In the genomic region with DNA sequence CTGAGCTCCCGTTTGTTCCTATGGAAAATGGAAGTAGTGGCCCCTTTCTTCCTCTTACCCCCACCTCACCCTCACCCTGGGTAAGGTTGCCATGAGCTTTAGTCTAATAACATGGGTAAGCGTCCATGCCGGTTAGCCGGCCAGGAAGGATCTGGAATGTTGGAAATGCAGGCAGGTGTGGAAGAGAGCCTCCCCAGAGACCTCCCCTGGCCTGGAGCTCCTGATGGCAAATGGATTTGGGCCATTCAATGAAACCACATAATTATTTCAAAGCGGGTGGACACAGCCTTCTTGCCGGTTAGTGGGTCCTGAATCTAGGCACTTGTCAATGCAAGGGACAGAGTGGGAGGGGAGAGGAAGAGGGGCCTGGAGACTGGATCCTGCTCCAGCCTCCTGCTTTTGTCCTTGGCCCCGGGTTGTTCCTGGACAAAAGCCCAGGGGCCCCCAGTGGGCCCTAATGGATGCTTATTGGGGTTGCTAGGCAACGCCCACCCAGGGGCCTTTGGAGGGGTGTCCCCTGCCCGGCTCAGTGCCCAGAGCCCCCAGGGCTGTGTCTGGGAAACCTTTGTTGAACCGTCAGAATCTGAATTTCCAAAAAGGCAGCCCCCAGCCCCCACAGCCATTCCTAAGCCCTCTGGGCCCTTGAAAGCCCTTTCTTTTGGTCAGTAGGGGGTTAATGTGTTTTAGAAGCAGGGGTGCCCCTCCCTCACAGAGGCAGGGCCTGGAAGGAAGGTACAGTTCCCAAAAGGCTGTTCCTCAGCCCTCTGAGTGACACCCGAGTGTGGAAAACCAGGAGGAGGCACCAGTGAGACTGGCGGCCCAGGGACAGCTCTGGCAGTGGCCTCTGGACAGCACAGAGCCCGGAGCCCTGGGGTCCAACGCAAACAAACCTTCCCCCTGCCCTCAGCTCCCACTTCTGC, we compare ENCODE assay signal across 21 cellular contexts. TPM values are rescaled to one million over a fixed set of nuclear protein-coding genes. Genes with fewer than 3 reads are reported as not detected.
A peak's percentile ranks its signal among the peaks of the same experiment; 100 is the strongest.
DNase-seq lines count a peak whose midpoint lies in the region; ATAC-seq and TF ChIP-seq lines count a peak whose summit lies in the region.
"Had no signal": no experiment of that assay in that cellular context is flagged by ENCODE, and none has a peak within 500 bp of the region (broad histone marks: within the 10 kb centered on the region; RNA-seq: fewer than 3 reads in every experiment).

No MANE protein-coding gene starts in this region.

- H3K79me1 ChIP-seq in H9 (ENCODE audit: insufficient read depth, low read depth, low read length, poor library complexity, severe bottlenecking) (no peaks in the 10 kb centered on the region), trophoblast cell (ENCODE audit: low read length) (peaks cover 37% of the 10 kb centered on the region)

- H2AK5ac ChIP-seq in H9 (ENCODE audit: insufficient read length, low read length) (no peak overlapping the region), trophoblast cell (ENCODE audit: low read length) (peak overlapping the region; percentile 9)

- DNase-seq in H9 (peak; percentile 85), WTC11 (ENCODE audit: low spot score) (peak; percentile 70), trophoblast cell (peak; percentile 27 to 60), AG08396 (ENCODE audit: low spot score) (no peak), ascending aorta (ENCODE audit: low spot score in 2 of 2) (no peak)
- DNase-seq: activated CD4-positive, alpha-beta T cell treated with anti-CD3 and anti-CD28 coated beads, Interleukin-2, amount 10 ng/mL, durations not matched to agents 7 days and 5 days; activated gamma-delta T cell treated with Interleukin-2 at 50 U/mL for 16 hours; amniotic stem cell; CD4-positive, CD25-positive, alpha-beta regulatory T cell; foreskin melanocyte; IMR-90; naive thymus-derived CD4-positive, alpha-beta T cell; NCI-H2029 treated with DMSO at 0.1 percent for 48 hours; NCI-H526 treated with DMSO at 0.1 percent for 48 hours; stimulated activated CD4-positive, alpha-beta T cell treated with anti-CD3 and anti-CD28 coated beads, Interleukin-12 subunit alpha, Interleukin-12 subunit beta, amount 100 ng/mL, for 4 hours; tibial artery had no signal

- H2BK5ac ChIP-seq in H9 (ENCODE audit: insufficient read length, low read length) (no peak overlapping the region), trophoblast cell (ENCODE audit: low read depth, low read length, poor library complexity) (peak overlapping the region; percentile 98)

- TF ChIP-seq CTCF in H9 (conservative IDR thresholded peaks at IDR 0.05), result peak; percentile 38; the same call in 2 of the 3 replicates
- TF ChIP-seq CTCF in WTC11 (IDR thresholded peaks at IDR 0.05), result no peak
- no peak for TF ChIP-seq CTCF in ascending aorta (IDR thresholded peaks at IDR 0.05)

- H2AFZ ChIP-seq in H9 (ENCODE audit: low read length), result no peak overlapping the region
- H2AFZ ChIP-seq in trophoblast cell (ENCODE audit: insufficient read depth, low read length, poor library complexity), result peak overlapping the region; percentile 11

- peak overlapping the region; percentile 35 for H4K12ac ChIP-seq in trophoblast cell (ENCODE audit: low read depth, low read length)

- H3K27me3 ChIP-seq in H9 (ENCODE audit: insufficient read depth, low read length), result no peaks in the 10 kb centered on the region
- no peaks in the 10 kb centered on the region for H3K27me3 ChIP-seq in iPS-18a (ENCODE audit: control insufficient read depth, insufficient read depth, low read length)
- no peaks in the 10 kb centered on the region for H3K27me3 ChIP-seq in trophoblast cell (ENCODE audit: insufficient read depth, low read length)
- H3K27me3 ChIP-seq in ascending aorta, result no peaks in the 10 kb centered on the region

- peaks cover 0 to 12% (median 8%) of the 10 kb centered on the region in 3 experiments; a peak in 5 of 7 replicates for H3K36me3 Mint-ChIP-seq in H9 (ENCODE audit: insufficient read depth in 1 of 3, low read depth in 3 of 3)
- H3K36me3 Mint-ChIP-seq in WTC11, result no peaks in the 10 kb centered on the region
- H3K36me3 Mint-ChIP-seq: CD4-positive, CD25-positive, alpha-beta regulatory T cell; stimulated activated effector memory CD8-positive, alpha-beta T cell treated with anti-CD3 and anti-CD28 coated beads, Interleukin-12 subunit alpha, Interleukin-12 subunit beta, amount 100 ng/mL, for 72 hours had no signal

- intact Hi-C loops in ascending aorta (cut with DNase I), result no loop called here

- WGBS in H9 (ENCODE audit: extremely low coverage, insufficient read length, low lambda C conversion rate), result no CpG with 5 or more reads among the region's 14 CpGs
- WGBS in trophoblast cell (ENCODE audit: extremely low coverage, insufficient coverage, insufficient read length), result no CpG with 5 or more reads among the region's 14 CpGs

- CTCF ChIA-PET in WTC11 (lab: Charles Lee), result interaction anchor here (0.6 to 2.3 kb wide), 6 partner anchors 9 to 119 kb away, joined by 3 to 11 read pairs (median 4); a partner anchor contains a TSS

- H3T11ph ChIP-seq in H9 (ENCODE audit: low read length), result no peak overlapping the region

- H3K27ac Mint-ChIP-seq in H9 (peak overlapping the region; percentile 89 to 95 (median 93); a peak in 6 of 7 replicates), WTC11 (no peak overlapping the region)
- H3K27ac Mint-ChIP-seq: activated CD4-positive, alpha-beta T cell treated with anti-CD3 and anti-CD28 coated beads, Interleukin-2, amount 10 ng/mL, durations not matched to agents 7 days and 5 days; CD4-positive, CD25-positive, alpha-beta regulatory T cell; naive thymus-derived CD4-positive, alpha-beta T cell; stimulated activated effector memory CD8-positive, alpha-beta T cell treated with anti-CD3 and anti-CD28 coated beads, Interleukin-12 subunit alpha, Interleukin-12 subunit beta, amount 100 ng/mL, for 72 hours had no signal

- ATAC-seq in WTC11 (peak; percentile 70), GM21360 (IDR thresholded peaks at IDR 0.05; ENCODE audit: unreplicated experiment) (no peak)
- ATAC-seq: naive thymus-derived CD4-positive, alpha-beta T cell; psoas muscle; stimulated activated effector memory CD8-positive, alpha-beta T cell treated with anti-CD3 and anti-CD28 coated beads, Interleukin-12 subunit alpha, Interleukin-12 subunit beta, amount 100 ng/mL, for 72 hours had no signal

- H3K4ac ChIP-seq in H9 (ENCODE audit: low read depth, low read length) (no peak overlapping the region), trophoblast cell (ENCODE audit: low read depth, low read length) (peak overlapping the region; percentile 51)

- no peaks in the 10 kb centered on the region for H3K36me3 ChIP-seq in iPS-18a (ENCODE audit: control insufficient read depth, low read depth, low read length)
- H3K36me3 ChIP-seq in trophoblast cell (ENCODE audit: control insufficient read depth in 1 of 2, insufficient read depth in 2 of 2, low read length in 2 of 2), result no peaks in the 10 kb centered on the region
- H3K36me3 ChIP-seq in ascending aorta, result no peaks in the 10 kb centered on the region
- H3K36me3 ChIP-seq: Peyer's patch had no signal

- H3K27ac ChIP-seq in H9 (ENCODE audit: insufficient read length, low read depth, low read length), result no peak overlapping the region
- H3K27ac ChIP-seq in iPS-18a (ENCODE audit: low read length), result peak overlapping the region; percentile 72
- peak overlapping the region; percentile 93 for H3K27ac ChIP-seq in trophoblast cell (ENCODE audit: low read depth, low read length)
- no peak overlapping the region for H3K27ac ChIP-seq in ascending aorta
- H3K27ac ChIP-seq: Peyer's patch, psoas muscle, tibial artery had no signal

- H3K4me3 Mint-ChIP-seq in H9, result peak overlapping the region; percentile 8 to 20; a peak in 4 of 5 replicates
- H3K4me3 Mint-ChIP-seq in WTC11, result no peak overlapping the region; the same call in 1 of the 2 replicates
- H3K4me3 Mint-ChIP-seq: activated CD4-positive, alpha-beta T cell treated with anti-CD3 and anti-CD28 coated beads, Interleukin-2, amount 10 ng/mL, durations not matched to agents 7 days and 5 days; CD4-positive, CD25-positive, alpha-beta regulatory T cell; naive thymus-derived CD4-positive, alpha-beta T cell; stimulated activated effector memory CD8-positive, alpha-beta T cell treated with anti-CD3 and anti-CD28 coated beads, Interleukin-12 subunit alpha, Interleukin-12 subunit beta, amount 100 ng/mL, for 72 hours had no signal

- H3K4me1 Mint-ChIP-seq in H9 (peaks cover 57 to 75% of the 10 kb centered on the region in 2 experiments), WTC11 (peaks cover 43% of the 10 kb centered on the region)
- H3K4me1 Mint-ChIP-seq: activated CD4-positive, alpha-beta T cell treated with anti-CD3 and anti-CD28 coated beads, Interleukin-2, amount 10 ng/mL, durations not matched to agents 7 days and 5 days had no signal

- H3K14ac ChIP-seq in H9 (ENCODE audit: insufficient read depth, low read length) (peak overlapping the region; percentile 71), trophoblast cell (ENCODE audit: low read length) (peak overlapping the region; percentile 16)

- no peak overlapping the region for H3K18ac ChIP-seq in H9 (ENCODE audit: insufficient read length, low read depth, low read length)
- H3K18ac ChIP-seq in trophoblast cell (ENCODE audit: low read length), result peak overlapping the region; percentile 15

- H2BK120ac ChIP-seq in H9 (ENCODE audit: low read depth, low read length, poor library complexity, severe bottlenecking) (no peak overlapping the region), trophoblast cell (ENCODE audit: insufficient read depth, low read length, poor library complexity) (peak overlapping the region; percentile 77)

- no peak overlapping the region for H4K8ac ChIP-seq in H9 (replicated peaks; ENCODE audit: insufficient read length, low read depth, low read length)
- H4K8ac ChIP-seq in trophoblast cell (ENCODE audit: low read depth, low read length), result peak overlapping the region; percentile 52

- H3K23ac ChIP-seq in H9 (ENCODE audit: insufficient read length, low read depth, low read length), result no peak overlapping the region
- H3K23ac ChIP-seq in trophoblast cell (ENCODE audit: low read length), result no peak overlapping the region

- POLR2A ChIA-PET in WTC11 (lab: Charles Lee), result interaction anchor here (0.5 kb wide), 1 partner anchor 43 kb away, joined by 3 read pairs; no protein-coding TSS in a partner anchor

- no peak overlapping the region for H3K4me2 ChIP-seq in H9 (ENCODE audit: insufficient read depth, insufficient read length, low read length)
- peak overlapping the region; percentile 44 for H3K4me2 ChIP-seq in trophoblast cell (ENCODE audit: low read length)

- H4K20me1 ChIP-seq in H9 (ENCODE audit: control insufficient read depth, insufficient read depth, insufficient read length), result no peaks in the 10 kb centered on the region

- H3K79me2 ChIP-seq in H9 (ENCODE audit: insufficient read depth, low read length) (no peaks in the 10 kb centered on the region), trophoblast cell (ENCODE audit: control insufficient read depth, insufficient read depth, low read length, poor library complexity) (peaks cover 3% of the 10 kb centered on the region)

- H3K56ac ChIP-seq in H9 (ENCODE audit: insufficient read length, low read depth, low read length), result no peak overlapping the region

- H3K4me1 ChIP-seq in H9 (ENCODE audit: insufficient read depth, low read length) (peaks cover 11% of the 10 kb centered on the region), iPS-18a (ENCODE audit: control insufficient read depth, low read depth, low read length) (peaks cover 42% of the 10 kb centered on the region), trophoblast cell (ENCODE audit: control insufficient read depth in 1 of 2, insufficient read depth in 2 of 2, low read length in 2 of 2) (peaks cover 37 to 53% of the 10 kb centered on the region in 2 experiments), ascending aorta (no peaks in the 10 kb centered on the region)
- H3K4me1 ChIP-seq: psoas muscle had no signal

- H4K91ac ChIP-seq in H9 (ENCODE audit: insufficient read length, low read depth, low read length) (no peak overlapping the region), trophoblast cell (ENCODE audit: low read depth, low read length) (peak overlapping the region; percentile 96)

- peak overlapping the region; percentile 31 for H3K4me3 ChIP-seq in iPS-18a (ENCODE audit: low read length)
- H3K4me3 ChIP-seq in trophoblast cell (ENCODE audit: low read depth, low read length), result no peak overlapping the region
- H3K4me3 ChIP-seq in ascending aorta, result no peak overlapping the region
- H3K4me3 ChIP-seq: Peyer's patch, psoas muscle, tibial artery had no signal

- H4K5ac ChIP-seq in H9 (ENCODE audit: insufficient read length, low read depth, low read length), result no peak overlapping the region

- H3K9me3 ChIP-seq in H9 (ENCODE audit: control insufficient read depth, low read depth, low read length) (no peaks in the 10 kb centered on the region), iPS-18a (ENCODE audit: control insufficient read depth, low read depth, low read length) (no peaks in the 10 kb centered on the region), trophoblast cell (ENCODE audit: insufficient read depth, low read depth, low read length) (no peaks in the 10 kb centered on the region), ascending aorta (no peaks in the 10 kb centered on the region)
- H3K9me3 ChIP-seq: Peyer's patch, psoas muscle, tibial artery had no signal

- no peak overlapping the region for H2BK20ac ChIP-seq in H9 (ENCODE audit: low read depth, low read length, poor library complexity, severe bottlenecking)

- no peaks in the 10 kb centered on the region for H3K23me2 ChIP-seq in H9 (ENCODE audit: insufficient read length, low read depth, low read length, poor library complexity, severe bottlenecking)

- peaks cover 24% of the 10 kb centered on the region for H3K27me3 Mint-ChIP-seq in H9 (ENCODE audit: low read depth)
- H3K27me3 Mint-ChIP-seq in WTC11 (ENCODE audit: low read depth), result peaks cover 25% of the 10 kb centered on the region

- H3K9me3 Mint-ChIP-seq in H9 (no peaks in the 10 kb centered on the region; a peak in 1 of 5 replicates), WTC11 (no peaks in the 10 kb centered on the region)
- H3K9me3 Mint-ChIP-seq: activated CD4-positive, alpha-beta T cell treated with anti-CD3 and anti-CD28 coated beads, Interleukin-2, amount 10 ng/mL, durations not matched to agents 7 days and 5 days; naive thymus-derived CD4-positive, alpha-beta T cell; stimulated activated effector memory CD8-positive, alpha-beta T cell treated with anti-CD3 and anti-CD28 coated beads, Interleukin-12 subunit alpha, Interleukin-12 subunit beta, amount 100 ng/mL, for 72 hours had no signal

- no peak overlapping the region for H2BK15ac ChIP-seq in H9 (ENCODE audit: low read depth, low read length)

- no peak overlapping the region for H3K9ac ChIP-seq in H9 (ENCODE audit: extremely low read depth, insufficient read length, low read length)
- peak overlapping the region; percentile 14 for H3K9ac ChIP-seq in iPS-18a (ENCODE audit: low read length)
- no peak overlapping the region for H3K9ac ChIP-seq in trophoblast cell (ENCODE audit: low read length)

- H2BK12ac ChIP-seq in H9 (ENCODE audit: insufficient read length, low read depth, low read length) (no peak overlapping the region), trophoblast cell (ENCODE audit: low read length) (peak overlapping the region; percentile 89)

RNA-seq across cellular contexts. Expression of a gene that starts 19.0 kb away (rescaled TPM):
- total RNA-seq in H9 (2021), result 2.6 and 2.9 TPM in 2 replicates
- total RNA-seq in WTC11 (2021), result 1.2 to 2.0 TPM (median 1.5 TPM) in 3 replicates
- 1.3 and 1.5 TPM in 2 replicates for polyA plus RNA-seq in trophoblast cell (2013)
- total RNA-seq in ascending aorta, result 11.9 TPM
- total RNA-seq: CD4-positive, CD25-positive, alpha-beta regulatory T cell had no signal
- polyA plus RNA-seq: naive thymus-derived CD4-positive, alpha-beta T cell had no signal

RNA-seq across cellular contexts. Expression of a gene that starts 20.1 kb away (rescaled TPM):
- 0.59 and 0.75 TPM in 2 replicates for total RNA-seq in H9 (2021)
- 0.57 to 0.77 TPM (median 0.73 TPM) in 3 replicates for total RNA-seq in WTC11 (2021)
- 0.35 and 0.41 TPM in 2 replicates for polyA plus RNA-seq in trophoblast cell (2013)
- total RNA-seq in ascending aorta, result not detected
- total RNA-seq: CD4-positive, CD25-positive, alpha-beta regulatory T cell had no signal
- polyA plus RNA-seq: CD4-positive, CD25-positive, alpha-beta regulatory T cell had no signal

RNA-seq across cellular contexts. Expression of a gene that starts 60.0 kb away (rescaled TPM):
- total RNA-seq in H9 (2021) (33.2 and 36.3 TPM in 2 replicates), WTC11 (2021) (28.7 to 35.8 TPM (median 30.4 TPM) in 3 replicates), ascending aorta (0.64 TPM)
- 17.0 and 18.1 TPM in 2 replicates for polyA plus RNA-seq in trophoblast cell (2013)

Comparison
In these comparisons a context has a peak if more than half of its experiments do, and no peak if none do; other contexts are left out.
1. DNase-seq: peak in H9 (single experiment), WTC11 (single experiment) and trophoblast cell (2 of 2); none in AG08396 (single experiment) and ascending aorta (0 of 2).
2. H3K27ac ChIP-seq: peak in iPS-18a (single experiment) and trophoblast cell (single experiment); none in H9 (single experiment) and ascending aorta (0 of 2).
3. RNA of a gene that starts 60.0 kb away (total RNA-seq): 28.7 to 35.8 TPM in WTC11 and 33.2 to 36.3 TPM in H9; 0.64 TPM in ascending aorta (single experiment); every median in the first group is over 10 times any median in the second.